In the genomic region with DNA sequence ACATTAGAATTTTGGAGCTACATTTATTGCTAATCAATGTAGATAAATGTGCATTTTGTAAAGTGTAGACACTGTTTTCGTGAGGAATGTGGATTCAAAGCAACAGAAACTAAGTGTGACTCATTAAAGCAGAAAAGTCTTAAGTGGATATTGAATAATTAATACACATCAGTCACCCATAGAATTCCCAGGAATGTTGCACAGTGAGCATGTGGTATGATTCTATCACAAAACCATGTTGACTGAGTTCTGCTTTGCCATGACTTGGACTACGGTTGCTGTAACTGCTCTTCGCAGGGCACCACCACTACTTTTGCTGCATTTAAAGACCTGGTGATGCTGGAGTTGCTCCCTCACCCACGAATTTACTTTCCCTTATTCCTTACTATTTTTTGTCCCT, we compare ENCODE assay signal across 19 cellular contexts.
"Had no signal": no experiment of that assay in that cellular context is flagged by ENCODE, and none has a peak within 500 bp of the region (broad histone marks: within the 10 kb centered on the region; RNA-seq: fewer than 3 reads in every experiment).

No MANE protein-coding gene starts in this region.

- H3K27me3 ChIP-seq: gastrocnemius medialis, ovary, right atrium auricular region, sigmoid colon, stomach, thyroid gland had no signal

- DNase-seq: dermis blood vessel endothelial cell; effector memory CD4-positive, alpha-beta T cell; erythroblast; gastrocnemius medialis; head of caudate nucleus; mesendoderm; natural killer cell; occipital lobe; ovary; sigmoid colon; stimulated activated CD4-positive, alpha-beta T cell treated with anti-CD3 and anti-CD28 coated beads, Interleukin-2, amount 100 ng/mL, for 24 hours; stimulated activated CD4-positive, alpha-beta T cell treated with anti-CD3 and anti-CD28 coated beads, Interleukin-4, amount 100 ng/mL, for 24 hours; stimulated activated naive CD4-positive, alpha-beta T cell treated with Interleukin-2 at 50 U/mL for 16 hours; stomach; thyroid gland had no signal

- ATAC-seq: gastrocnemius medialis; left lobe of liver; natural killer cell; stimulated activated effector memory CD8-positive, alpha-beta T cell treated with anti-CD3 and anti-CD28 coated beads, Interleukin-12 subunit alpha, Interleukin-12 subunit beta, amount 100 ng/mL, for 72 hours had no signal

- H3K4me1 ChIP-seq: gastrocnemius medialis, right atrium auricular region, sigmoid colon, stomach had no signal

- H3K27ac ChIP-seq: coronary artery, gastrocnemius medialis, ovary, right atrium auricular region, sigmoid colon, stomach, thyroid gland had no signal
